8 cellular contexts compared by ENCODE assay signal in genomic region chr1:75616436-75617433, GRCh38. TPM values are rescaled to one million over a fixed set of nuclear protein-coding genes. Genes with fewer than 3 reads are reported as not detected.
DNase-seq lines count a peak whose midpoint lies in the region; ATAC-seq, FAIRE-seq and TF ChIP-seq lines count a peak whose summit lies in the region.

No MANE protein-coding gene starts in this region.

- 6% methylated on average over 35 of the region's 39 CpGs for whole genome bisulfite sequencing in K562 (ENCODE audit: insufficient coverage, low coverage, missing lambda C conversion rate)

- no peaks in the 10 kb centered on the region for H3K9me3 Mint-ChIP-seq in activated CD4-positive, alpha-beta T cell treated with anti-CD3 and anti-CD28 coated beads, Interleukin-2, amount 10 ng/mL, durations not matched to agents 24 days and 14 days

- ATAC-seq in K562 = peak; percentile 25; the same call in 2 of the 3 replicates
- no peak for ATAC-seq in thoracic aorta (ENCODE audit: insufficient number of reproducible peaks, low FRiP score, low read depth)
- no peak for ATAC-seq in GM19397 (IDR thresholded peaks at IDR 0.05; ENCODE audit: unreplicated experiment)

- peak overlapping the region; percentile 7 for H3K4me3 Mint-ChIP-seq in activated CD4-positive, alpha-beta T cell treated with anti-CD3 and anti-CD28 coated beads, Interleukin-2, amount 10 ng/mL, durations not matched to agents 24 days and 14 days

- no peak overlapping the region for H3K27ac Mint-ChIP-seq in activated CD4-positive, alpha-beta T cell treated with anti-CD3 and anti-CD28 coated beads, Interleukin-2, amount 10 ng/mL, durations not matched to agents 24 days and 14 days

- no peak for TF ChIP-seq EP300 in K562 (IDR thresholded peaks at IDR 0.05; ENCODE audit: low read length)

- H3K27ac ChIP-seq in K562 (ENCODE audit: extremely low read depth, low read depth, low read length) (no peak overlapping the region), thoracic aorta (no peak overlapping the region)

- POLR2A ChIA-PET in K562 (lab: Yijun Ruan, JAX) = interaction anchor here (0.7 to 1.3 kb wide), 3 partner anchors 109 to 272 kb away, joined by 3 read pairs; no protein-coding TSS in a partner anchor

- no peak overlapping the region for H2AFZ ChIP-seq in K562 (ENCODE audit: low read depth, low read length)

- H3K27me3 Mint-ChIP-seq in activated CD4-positive, alpha-beta T cell treated with anti-CD3 and anti-CD28 coated beads, Interleukin-2, amount 10 ng/mL, durations not matched to agents 24 days and 14 days = peaks cover 63% of the 10 kb centered on the region

- no peaks in the 10 kb centered on the region for H3K79me2 ChIP-seq in K562 (ENCODE audit: control insufficient read depth, insufficient read depth, low read length)

- CTCF ChIA-PET in K562 (lab: Yijun Ruan, JAX; ENCODE audit: low intra/inter-chr PET ratio) = no interaction called here

- H3K9me3 ChIP-seq in K562 (replicated peaks; ENCODE audit: control insufficient read depth, insufficient read depth, low read depth, low read length) = no peaks in the 10 kb centered on the region
- no peaks in the 10 kb centered on the region for H3K9me3 ChIP-seq in thoracic aorta

- H3K4me1 Mint-ChIP-seq in activated CD4-positive, alpha-beta T cell treated with anti-CD3 and anti-CD28 coated beads, Interleukin-2, amount 10 ng/mL, durations not matched to agents 24 days and 14 days = peaks cover 8% of the 10 kb centered on the region

- no TSS peak for BruUV-seq in K562 (replicated peaks; lab: Mats Ljungman, UMichigan)

- no peaks in the 10 kb centered on the region for H3K36me3 Mint-ChIP-seq in activated CD4-positive, alpha-beta T cell treated with anti-CD3 and anti-CD28 coated beads, Interleukin-2, amount 10 ng/mL, durations not matched to agents 24 days and 14 days (ENCODE audit: low read depth)

- in situ Hi-C loops in K562 (cut with MboI) = no loop called here

- H3K36me3 ChIP-seq in K562 (ENCODE audit: control insufficient read depth, insufficient read depth, low read length) (no peaks in the 10 kb centered on the region), thoracic aorta (no peaks in the 10 kb centered on the region)

- TF ChIP-seq POLR2A in K562 (conservative IDR thresholded peaks at IDR 0.05) (no peak), GM12891 (IDR thresholded peaks at IDR 0.05; ENCODE audit: low read depth, low read length) (no peak)

- no peak overlapping the region for H3K4me2 ChIP-seq in K562 (ENCODE audit: insufficient read depth, low read length)

- H3K27me3 ChIP-seq in K562 (ENCODE audit: control insufficient read depth in 2 of 2, insufficient read depth in 2 of 2, low read length in 2 of 2) = peaks cover 10 to 32% of the 10 kb centered on the region in 2 experiments; a peak in 3 of 5 replicates
- no peaks in the 10 kb centered on the region for H3K27me3 ChIP-seq in thoracic aorta (replicated peaks; ENCODE audit: insufficient read depth)

- no peaks in the 10 kb centered on the region for H3K9me1 ChIP-seq in K562 (ENCODE audit: control insufficient read depth, insufficient read depth, low read length)

- no peak for TF ChIP-seq RAD21 in K562 (CRISPR knock-in tag; conservative IDR thresholded peaks at IDR 0.05 in 1 of 2, IDR thresholded peaks at IDR 0.05 in 1 of 2)

- H4K20me1 ChIP-seq in K562 (replicated peaks; ENCODE audit: control insufficient read depth, insufficient read depth, low read length) = peaks cover 8% of the 10 kb centered on the region; the same call in 1 of the 2 replicates

- H3K9ac ChIP-seq in K562 (ENCODE audit: insufficient read depth in 1 of 2, low read depth in 2 of 2, low read length in 2 of 2) = 0 out of 4 replicates have a peak overlapping the region, but pooled peaks of 1 of the 2 experiments have one; percentile 29

- H3K4me1 ChIP-seq in K562 (replicated peaks in 1 of 2; ENCODE audit: control insufficient read depth in 2 of 2, insufficient read depth in 2 of 2, low read length in 2 of 2) (peaks cover 8 to 23% of the 10 kb centered on the region in 2 experiments; a peak in 4 of 5 replicates), thoracic aorta (ENCODE audit: control insufficient read depth in 1 of 2, low read depth in 2 of 2) (peaks cover 5 to 26% of the 10 kb centered on the region in 2 donors)

- intact Hi-C loops in activated CD4-positive, alpha-beta T cell treated with anti-CD3 and anti-CD28 coated beads, Interleukin-2, amount 10 ng/mL, durations not matched to agents 24 days and 14 days (cut with micrococcal nuclease) = loop anchor here (10.0 kb wide), 1 partner anchor 482 kb away; the partner anchor contains the start of gene LHX8
- intact Hi-C loops in K562 (cut with micrococcal nuclease) = loop anchor here (5.0 kb wide), 1 partner anchor 349 kb away; no protein-coding TSS in a partner anchor

- FAIRE-seq in K562 (lab: Jason Lieb, UNC) = no peak
- no peak for FAIRE-seq in GM12891 (lab: Jason Lieb, UNC)

- TF ChIP-seq CTCF in K562 (IDR thresholded peaks at IDR 0.05 in 2 of 3, conservative IDR thresholded peaks at IDR 0.05 in 1 of 3; ENCODE audit: insufficient read depth in 2 of 3, low read depth in 1 of 3, low read length in 3 of 3) = no peak
- no peak for TF ChIP-seq CTCF in thoracic aorta (IDR thresholded peaks at IDR 0.05)

- no peak for DNase-seq in activated CD4-positive, alpha-beta T cell treated with anti-CD3 and anti-CD28 coated beads, Interleukin-2, amount 10 ng/mL, durations not matched to agents 24 days and 14 days
- no peak for DNase-seq in activated CD4-positive, alpha-beta T cell treated with anti-CD3 and anti-CD28 coated beads, Interleukin-2, amount 50 U/mL, for 48 hours
- DNase-seq in K562 (ENCODE audit: extremely low read depth in 1 of 4, low spot score in 3 of 4) = peak in 2 of 4 experiments; percentile 17 to 38
- DNase-seq in kidney tubule cell (ENCODE audit: low spot score) = peak; percentile 13
- no peak for DNase-seq in thoracic aorta (ENCODE audit: low spot score)
- DNase-seq in NCI-H345 treated with DMSO at 0.1 percent for 48 hours (lab: John Stamatoyannopoulos, UW; ENCODE audit: unreplicated experiment) = no peak
- no peak for DNase-seq in GM12891 (ENCODE audit: insufficient read length, low spot score)

- H3K4me3 ChIP-seq in K562 = no peak overlapping the region
- H3K4me3 ChIP-seq in thoracic aorta = peak overlapping the region; percentile 78

TF ChIP-seq in K562, 482 proteins besides CTCF, POLR2A, EP300 and RAD21 (continues in another document):
- TF ChIP-seq RCOR1 (IDR thresholded peaks at IDR 0.05; ENCODE audit: borderline replicate concordance in 1 of 2, low read depth in 2 of 2, low read length in 2 of 2) = 0 out of 4 replicates have a peak, but pooled peaks of 1 of the 2 experiments have one; percentile 12
- TF ChIP-seq JUN (IDR thresholded peaks at IDR 0.05; ENCODE audit: borderline replicate concordance, low read depth, low read length) = no peak
- TF ChIP-seq JUN (CRISPR knock-in tag; IDR thresholded peaks at IDR 0.05; ENCODE audit: borderline replicate concordance) = no peak
- TF ChIP-seq RBBP5 (IDR thresholded peaks at IDR 0.05; ENCODE audit: borderline replicate concordance, insufficient read depth, low read length, poor library complexity, severe bottlenecking) = no peak
- peak; percentile 70; the same call in 1 of the 2 replicates for TF ChIP-seq SPI1 (IDR thresholded peaks at IDR 0.05; ENCODE audit: borderline replicate concordance, low read depth, low read length)
- no peak for TF ChIP-seq PRPF4 (IDR thresholded peaks at IDR 0.05; ENCODE audit: insufficient read depth, low read depth, low read length, poor library complexity, severe bottlenecking)
- TF ChIP-seq RBM25 (IDR thresholded peaks at IDR 0.05; ENCODE audit: low read depth, low read length, severe bottlenecking) = no peak

TF ChIP-seq in GM12891, 5 proteins besides CTCF, POLR2A, EP300 and RAD21:
- TF ChIP-seq PAX5 (IDR thresholded peaks at IDR 0.05; ENCODE audit: insufficient read depth, low read length, severe bottlenecking) (no peak), POLR2AphosphoS5 (IDR thresholded peaks at IDR 0.05; ENCODE audit: low read depth, low read length) (no peak), SPI1 (IDR thresholded peaks at IDR 0.05; ENCODE audit: low read depth, low read length) (no peak), POU2F2 (IDR thresholded peaks at IDR 0.05; ENCODE audit: low read depth, low read length) (no peak), TAF1 (IDR thresholded peaks at IDR 0.05; ENCODE audit: low read depth, low read length) (no peak)

RNA-seq across cellular contexts. Expression of gene SLC44A5, which starts 5.8 kb away (rescaled TPM):
- total RNA-seq in activated CD4-positive, alpha-beta T cell treated with anti-CD3 and anti-CD28 coated beads, Interleukin-2, amount 10 ng/mL, durations not matched to agents 24 days and 14 days = not detected in 2 replicates
- 8.0 and 18.5 TPM in 2 replicates for total RNA-seq in K562 (2011; cell fraction: chromatin; rRNA removed; ENCODE audit: low replicate concordance)
- total RNA-seq in K562 (2011; cell fraction: nucleolus; rRNA removed) = 3.5 and 4.7 TPM in 2 replicates
- 8.0 and 13.5 TPM in 2 replicates for total RNA-seq in K562 (2011; cell fraction: nucleoplasm; rRNA removed)
- total RNA-seq in K562 (2014; rRNA removed) (1.2 and 2.1 TPM in 2 replicates), K562 (2014; rRNA removed; fragmentation: Illumina TruSeq; extraction: Trizol) (4.3 and 4.5 TPM in 2 replicates), K562 (2015; rRNA removed; fragmentation: Illumina TruSeq; extraction: Trizol) (3.1 and 3.4 TPM in 2 replicates), K562 (2021) (1.9 and 2.1 TPM in 2 replicates), thoracic aorta (under 1 TPM; 0.28 to 0.68 TPM)
- polyA plus RNA-seq in K562 (2011; rRNA removed) (4.1 and 10.1 TPM in 2 replicates), K562 (2014; fragmentation: Illumina TruSeq; extraction: Trizol) (3.2 and 3.6 TPM in 2 replicates), K562 (2014; fragmentation: Nextera tagmentation; extraction: Ambion mirVana) (1 to 10 TPM; 1.2 to 1.8 TPM), K562 (2014; rRNA removed) (3.2 and 4.1 TPM in 2 replicates)
- 1.00 and 1.2 TPM in 2 replicates for polyA plus RNA-seq in K562 (2011; cell fraction: cytosol; rRNA removed)
- polyA plus RNA-seq in K562 (2011; cell fraction: nucleus; rRNA removed) = 4.9 and 12.0 TPM in 2 replicates
- polyA plus RNA-seq in K562 (2012) = 2.0 and 5.6 TPM in 2 replicates
- 3.1 and 7.0 TPM in 2 replicates for polyA minus RNA-seq in K562 (2011; rRNA and poly(A)+ RNA removed)
- polyA minus RNA-seq in K562 (2011; cell fraction: cytosol; rRNA and poly(A)+ RNA removed) = 0.36 and 2.0 TPM in 2 replicates
- 4.0 and 7.0 TPM in 2 replicates for polyA minus RNA-seq in K562 (2011; cell fraction: nucleus; rRNA and poly(A)+ RNA removed)
- 1.9 TPM for polyA plus RNA-seq in GM12891 (2012; ENCODE audit: low read depth, missing spikeins)
